In the genomic region with DNA sequence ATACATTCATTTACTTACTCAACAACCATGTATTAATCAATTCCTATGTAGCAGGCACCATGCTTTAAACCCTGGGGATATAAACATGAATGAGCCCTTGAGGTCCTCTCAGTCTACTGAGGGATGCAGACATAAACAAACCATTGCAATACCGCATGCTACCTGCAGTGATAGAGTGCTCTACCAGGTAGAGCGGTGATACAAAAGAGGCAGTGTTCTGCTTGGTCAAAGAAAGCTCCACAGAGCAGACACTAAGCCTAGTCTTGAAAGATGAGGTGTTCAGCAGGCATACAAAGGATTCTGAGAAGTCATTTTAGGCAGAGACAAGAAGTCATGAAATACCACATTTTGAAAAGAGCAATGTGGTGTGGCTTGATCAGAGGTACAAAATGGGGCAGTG, we compare ENCODE assay signal across 12 cellular contexts. TPM values are rescaled to one million over a fixed set of nuclear protein-coding genes. Genes with fewer than 3 reads are reported as not detected.
DNase-seq lines count a peak whose midpoint lies in the region; ATAC-seq and TF ChIP-seq lines count a peak whose summit lies in the region.
"Had no signal": no experiment of that assay in that cellular context is flagged by ENCODE, and none has a peak within 500 bp of the region (broad histone marks: within the 10 kb centered on the region; RNA-seq: fewer than 3 reads in every experiment).

No MANE protein-coding gene starts in this region.

- peak; percentile 55 for ATAC-seq in HG02588 (IDR thresholded peaks at IDR 0.05; ENCODE audit: unreplicated experiment)
- ATAC-seq in upper lobe of left lung (ENCODE audit: low FRiP score in 2 of 2) = no peak
- ATAC-seq: natural killer cell treated with Interleukin-12 subunit alpha and Interleukin-12 subunit beta and Interleukin-15 and Interleukin-18, amount 100 ng/mL, for 72 hours had no signal

- H3K27me3 ChIP-seq in upper lobe of left lung = no peaks in the 10 kb centered on the region

- TF ChIP-seq POLR2A in upper lobe of left lung (IDR thresholded peaks at IDR 0.05) = no peak

- no peak overlapping the region for H3K4me3 Mint-ChIP-seq in nephron progenitor cell
- H3K4me3 Mint-ChIP-seq: natural killer cell treated with Interleukin-12 subunit alpha and Interleukin-12 subunit beta and Interleukin-15 and Interleukin-18, amount 100 ng/mL, for 72 hours had no signal

- H3K27me3 Mint-ChIP-seq in nephron progenitor cell (ENCODE audit: low read depth, poor library complexity) = peaks cover 6% of the 10 kb centered on the region

- DNase-seq in NCI-H1436 (lab: John Stamatoyannopoulos, UW) (peak; percentile 4), NCI-H1436 treated with DMSO at 0.1 percent for 48 hours (lab: John Stamatoyannopoulos, UW) (no peak), HuH-7 (ENCODE audit: low spot score) (peak; percentile 26), nephron progenitor cell (no peak), GM13977 (ENCODE audit: low spot score) (no peak), upper lobe of left lung (no peak), AG08395 (ENCODE audit: low spot score) (no peak)
- DNase-seq: activated naive CD4-positive, alpha-beta T cell; stimulated activated CD4-positive, alpha-beta T cell treated with anti-CD3 and anti-CD28 coated beads, Interleukin-4, amount 100 ng/mL, for 4 hours; WERI-Rb-1 had no signal

- H3K9me3 ChIP-seq in upper lobe of left lung = no peaks in the 10 kb centered on the region

- no peaks in the 10 kb centered on the region for H3K9me3 Mint-ChIP-seq in nephron progenitor cell
- H3K9me3 Mint-ChIP-seq: natural killer cell treated with Interleukin-12 subunit alpha and Interleukin-12 subunit beta and Interleukin-15 and Interleukin-18, amount 100 ng/mL, for 72 hours had no signal

- H3K4me1 Mint-ChIP-seq in nephron progenitor cell = peaks cover 20% of the 10 kb centered on the region

- no peaks in the 10 kb centered on the region for H3K36me3 Mint-ChIP-seq in nephron progenitor cell (ENCODE audit: low read depth)
- H3K36me3 Mint-ChIP-seq: natural killer cell treated with Interleukin-12 subunit alpha and Interleukin-12 subunit beta and Interleukin-15 and Interleukin-18, amount 100 ng/mL, for 72 hours had no signal

- in situ Hi-C loops in GM13977 (cut with MboI; ENCODE audit: low pct_unique_long_range_greater_than_20kb, low sequenced_read_pairs, unreplicated experiment) = no loop called here

- TF ChIP-seq CTCF in nephron progenitor cell (IDR thresholded peaks at IDR 0.05) (peak; percentile 21), GM13977 (IDR thresholded peaks at IDR 0.05; ENCODE audit: extremely low read depth, insufficient read depth, missing control alignments) (no peak), upper lobe of left lung (IDR thresholded peaks at IDR 0.05) (no peak)

- H3K4me1 ChIP-seq in upper lobe of left lung = no peaks in the 10 kb centered on the region

- no peaks in the 10 kb centered on the region for H3K36me3 ChIP-seq in upper lobe of left lung
- H3K36me3 ChIP-seq: WERI-Rb-1 had no signal

- H3K27ac Mint-ChIP-seq in nephron progenitor cell = no peak overlapping the region
- H3K27ac Mint-ChIP-seq: natural killer cell treated with Interleukin-12 subunit alpha and Interleukin-12 subunit beta and Interleukin-15 and Interleukin-18, amount 100 ng/mL, for 72 hours had no signal

- H3K4me3 ChIP-seq in upper lobe of left lung = no peak overlapping the region

- TF ChIP-seq EP300 in upper lobe of left lung (IDR thresholded peaks at IDR 0.05) = no peak

- WGBS in upper lobe of left lung, 2 donors = 26 to 100% methylated on average over 2 of the region's 2 CpGs

- H3K27ac ChIP-seq in upper lobe of left lung = no peak overlapping the region
- H3K27ac ChIP-seq: WERI-Rb-1 had no signal

RNA-seq across cellular contexts. Expression of a gene that starts 26.9 kb away (rescaled TPM):
- total RNA-seq in upper lobe of left lung = 10 to 100 TPM in 2 of 6 donors, 1 to 10 TPM in 4; 4.2 to 18.9 (median 8.0) TPM

Comparison
In these comparisons a context has a peak if more than half of its experiments do, and no peak if none do; other contexts are left out.
1. DNase-seq: peak in NCI-H1436 (single experiment) and HuH-7 (single experiment); none in NCI-H1436 treated with DMSO at 0.1 percent for 48 hours (single experiment), nephron progenitor cell (single experiment), GM13977 (single experiment), upper lobe of left lung (0 of 2) and AG08395 (single experiment).